ENCODE assay signal across 22 cellular contexts in the genomic region with DNA sequence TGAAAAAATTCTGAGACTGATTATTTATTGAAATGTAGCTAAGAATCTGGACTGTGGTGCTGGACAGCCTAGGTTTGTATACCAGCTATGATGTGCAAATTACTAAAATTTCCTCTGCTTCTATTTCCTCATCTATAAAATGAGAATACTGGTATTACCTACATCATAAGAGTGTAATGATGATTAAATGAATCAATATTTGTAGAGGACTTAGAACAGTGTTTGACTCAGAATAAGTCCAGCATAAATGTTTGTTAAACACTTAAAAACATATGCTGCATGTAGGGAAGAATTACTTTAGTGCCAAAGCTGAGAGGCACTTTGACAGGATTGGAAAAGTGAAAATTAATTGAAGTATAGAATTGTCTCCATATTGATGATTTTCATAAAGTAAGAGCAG. TPM values are rescaled to one million over a fixed set of nuclear protein-coding genes. Genes with fewer than 3 reads are reported as not detected.
"Had no signal": no experiment of that assay in that cellular context is flagged by ENCODE, and none has a peak within 500 bp of the region (broad histone marks: within the 10 kb centered on the region; RNA-seq: fewer than 3 reads in every experiment).

No MANE protein-coding gene starts in this region.

- H3K9me3 ChIP-seq: SJCRH30 had no signal

- H3K36me3 ChIP-seq: SJCRH30 had no signal

- H3K27ac ChIP-seq: RWPE1, SJCRH30 had no signal

- DNase-seq: KBM-7, NCI-H1092, NCI-H1105 treated with DMSO at 0.1 percent for 48 hours, NCI-H1417 treated with DMSO at 0.1 percent for 48 hours, NCI-H146, NCI-H1694 treated with DMSO at 0.1 percent for 48 hours, NCI-H1930, NCI-H2081, NCI-H2107, NCI-H2227 treated with DMSO at 0.1 percent for 48 hours, NCI-H526, NCI-H82, SHP77 treated with DMSO at 0.1 percent for 48 hours, SJCRH30 had no signal

- H3K27me3 ChIP-seq: SJCRH30 had no signal

- H3K4me3 ChIP-seq: SJCRH30 had no signal

- ATAC-seq: Panc1, Right ventricle myocardium inferior, SK-N-SH treated with all-trans-retinoic acid at 6 μM for 48 hours had no signal

- H3K4me1 ChIP-seq: SJCRH30 had no signal

RNA-seq across cellular contexts. Expression of gene TMPRSS11F, which starts 55.3 kb away (rescaled TPM):
- total RNA-seq: HT-29, LHCN-M2, MCF 10A, NCI-H460, Right ventricle myocardium inferior, SJCRH30 had no signal
